Comparison of ENCODE assay signal across 31 cellular contexts in genomic region chr13:76635232-76636021, GRCh38.
DNase-seq lines count a peak whose midpoint lies in the region; ATAC-seq, FAIRE-seq and TF ChIP-seq lines count a peak whose summit lies in the region.
"Had no signal": no experiment of that assay in that cellular context is flagged by ENCODE, and none has a peak within 500 bp of the region (broad histone marks: within the 10 kb centered on the region; RNA-seq: fewer than 3 reads in every experiment).

No MANE protein-coding gene starts in this region.

- peak; percentile 24 for DNase-seq in GM06990 (ENCODE audit: extremely low read depth, insufficient read length)
- no peak for DNase-seq in NCI-H1436 (lab: John Stamatoyannopoulos, UW)
- no peak for DNase-seq in GM13977 (ENCODE audit: low spot score)
- no peak for DNase-seq in effector memory CD8-positive, alpha-beta T cell
- DNase-seq: activated CD4-positive, alpha-beta T cell treated with anti-CD3 and anti-CD28 coated beads for 4 hours; activated gamma-delta T cell; activated naive CD8-positive, alpha-beta T cell treated with anti-CD3 and anti-CD28 coated beads, Interleukin-2, amount 10 ng/mL, durations not matched to agents 7 days and 5 days; DMS79; GDM1; left lung; NCI-H1417 treated with DMSO at 0.1 percent for 48 hours; NCI-H2107; NCI-H524; SIG-M5; sigmoid colon; stimulated activated naive CD4-positive, alpha-beta T cell; SW 1271; T-helper 9 cell had no signal

- no peaks in the 10 kb centered on the region for H3K27me3 ChIP-seq in GM06990 (replicated peaks; ENCODE audit: control insufficient read depth, insufficient read depth, low read length)
- H3K27me3 ChIP-seq: BLaER1 treated with 17β-estradiol and CSF1 and Interleukin-3, amounts not matched to agents 10 nM and 100 nM; left lung; sigmoid colon; suprapubic skin had no signal

- H3K27me3 Mint-ChIP-seq in effector memory CD8-positive, alpha-beta T cell = peaks cover 0 to 12% of the 10 kb centered on the region in 2 donors
- H3K27me3 Mint-ChIP-seq: activated naive CD8-positive, alpha-beta T cell treated with anti-CD3 and anti-CD28 coated beads, Interleukin-2, amount 10 ng/mL, durations not matched to agents 7 days and 5 days; central memory CD8-positive, alpha-beta T cell had no signal

- H3K27ac Mint-ChIP-seq in effector memory CD8-positive, alpha-beta T cell = no peak overlapping the region
- H3K27ac Mint-ChIP-seq: activated naive CD8-positive, alpha-beta T cell treated with anti-CD3 and anti-CD28 coated beads, Interleukin-2, amount 10 ng/mL, durations not matched to agents 7 days and 5 days; dendritic cell treated with granulocyte-macrophage colony-stimulating factor and Interleukin-4, amounts not matched to agents 40 ng/mL and 50 ng/mL, for 4 days; IgD-negative memory B cell; progenitor cell of endocrine pancreas had no signal

- no peaks in the 10 kb centered on the region for H3K36me3 ChIP-seq in GM06990 (ENCODE audit: control insufficient read depth, insufficient read depth, low read length)
- H3K36me3 ChIP-seq: BLaER1 treated with 17β-estradiol and CSF1 and Interleukin-3, amounts not matched to agents 10 nM and 100 nM; left lung; sigmoid colon; suprapubic skin had no signal

- no peak overlapping the region for H3K4me3 ChIP-seq in GM06990 (replicated peaks; ENCODE audit: low read depth, low read length)
- H3K4me3 ChIP-seq: BLaER1 treated with 17β-estradiol and CSF1 and Interleukin-3, amounts not matched to agents 10 nM and 100 nM; left lung; sigmoid colon; suprapubic skin had no signal

- no peaks in the 10 kb centered on the region for H3K4me1 Mint-ChIP-seq in effector memory CD8-positive, alpha-beta T cell (ENCODE audit: low read depth in 2 of 2)
- H3K4me1 Mint-ChIP-seq: activated naive CD8-positive, alpha-beta T cell treated with anti-CD3 and anti-CD28 coated beads, Interleukin-2, amount 10 ng/mL, durations not matched to agents 7 days and 5 days; central memory CD8-positive, alpha-beta T cell; IgD-negative memory B cell had no signal

- in situ Hi-C loops in GM13977 (cut with MboI; ENCODE audit: low pct_unique_long_range_greater_than_20kb, low sequenced_read_pairs, unreplicated experiment) = no loop called here

- H3K9me3 Mint-ChIP-seq in effector memory CD8-positive, alpha-beta T cell = no peaks in the 10 kb centered on the region
- H3K9me3 Mint-ChIP-seq: activated naive CD8-positive, alpha-beta T cell treated with anti-CD3 and anti-CD28 coated beads, Interleukin-2, amount 10 ng/mL, durations not matched to agents 7 days and 5 days; central memory CD8-positive, alpha-beta T cell; dendritic cell treated with granulocyte-macrophage colony-stimulating factor and Interleukin-4, amounts not matched to agents 40 ng/mL and 50 ng/mL, for 4 days had no signal

- no peaks in the 10 kb centered on the region for H3K36me3 Mint-ChIP-seq in effector memory CD8-positive, alpha-beta T cell (ENCODE audit: insufficient read depth)
- H3K36me3 Mint-ChIP-seq: activated naive CD8-positive, alpha-beta T cell treated with anti-CD3 and anti-CD28 coated beads, Interleukin-2, amount 10 ng/mL, durations not matched to agents 7 days and 5 days had no signal

- TF ChIP-seq CTCF in GM06990 (IDR thresholded peaks at IDR 0.05; ENCODE audit: insufficient read depth, low read length, poor library complexity, severe bottlenecking) (no peak), GM13977 (IDR thresholded peaks at IDR 0.05; ENCODE audit: extremely low read depth, insufficient read depth, missing control alignments) (no peak)

- peak; percentile 85 for FAIRE-seq in endometrium (lab: Jason Lieb, UNC)
- FAIRE-seq: endothelial cell of umbilical vein, RCC 7860 had no signal

- peak; percentile 64 for ATAC-seq in GM18867 (IDR thresholded peaks at IDR 0.05; ENCODE audit: unreplicated experiment)
- ATAC-seq in HG03442 (IDR thresholded peaks at IDR 0.05; ENCODE audit: unreplicated experiment) = peak; percentile 52
- no peak for ATAC-seq in effector memory CD8-positive, alpha-beta T cell (replicated peaks)
- no peak for ATAC-seq in GM21619 (IDR thresholded peaks at IDR 0.05; ENCODE audit: unreplicated experiment)
- ATAC-seq: HCT116, left lung had no signal

- H3K4me3 Mint-ChIP-seq in effector memory CD8-positive, alpha-beta T cell = no peak overlapping the region
- H3K4me3 Mint-ChIP-seq: activated naive CD8-positive, alpha-beta T cell treated with anti-CD3 and anti-CD28 coated beads, Interleukin-2, amount 10 ng/mL, durations not matched to agents 7 days and 5 days; central memory CD8-positive, alpha-beta T cell; dendritic cell treated with granulocyte-macrophage colony-stimulating factor and Interleukin-4, amounts not matched to agents 40 ng/mL and 50 ng/mL, for 4 days; IgD-negative memory B cell had no signal

Comparison
In these comparisons a context has a peak if more than half of its experiments do, and no peak if none do; other contexts are left out.
1. ATAC-seq: peak in GM18867 (single experiment) and HG03442 (single experiment); none in effector memory CD8-positive, alpha-beta T cell (single experiment) and GM21619 (single experiment).